ENCODE assay signal across 26 cellular contexts in genomic region chr13:31321457-31321856, GRCh38.
"Had no signal": no experiment of that assay in that cellular context is flagged by ENCODE, and none has a peak within 500 bp of the region (broad histone marks: within the 10 kb centered on the region; RNA-seq: fewer than 3 reads in every experiment).

No MANE protein-coding gene starts in this region.

- H3K9me3 ChIP-seq: esophagus muscularis mucosa, heart right ventricle, lower lobe of right lung, pancreas had no signal

- H3K9me3 Mint-ChIP-seq: activated T-cell treated with anti-CD3 and anti-CD28 coated beads, Interleukin-2, amount 50 U/mL, for 72 hours; central memory CD8-positive, alpha-beta T cell; dendritic cell treated with granulocyte-macrophage colony-stimulating factor and Interleukin-4, amounts not matched to agents 40 ng/mL and 50 ng/mL, for 4 days had no signal

- H3K27me3 Mint-ChIP-seq: activated CD4-positive, alpha-beta T cell treated with anti-CD3 and anti-CD28 coated beads for 36 hours; activated CD8-positive, alpha-beta memory T cell treated with anti-CD3 and anti-CD28 coated beads, Interleukin-2, amount 10 ng/mL, durations not matched to agents 7 days and 5 days; central memory CD8-positive, alpha-beta T cell; dendritic cell treated with granulocyte-macrophage colony-stimulating factor and Interleukin-4, amounts not matched to agents 40 ng/mL and 50 ng/mL, for 4 days had no signal

- H3K27ac Mint-ChIP-seq: activated CD4-positive, alpha-beta T cell treated with anti-CD3 and anti-CD28 coated beads for 36 hours; activated CD8-positive, alpha-beta memory T cell treated with anti-CD3 and anti-CD28 coated beads, Interleukin-2, amount 10 ng/mL, durations not matched to agents 7 days and 5 days; activated CD8-positive, alpha-beta T cell treated with anti-CD3 and anti-CD28 coated beads, Interleukin-2, amount 10 ng/mL, durations not matched to agents 7 days and 5 days; activated naive CD4-positive, alpha-beta T cell treated with anti-CD3 and anti-CD28 coated beads, Interleukin-2, amount 50 U/mL, for 72 hours; activated T-cell treated with anti-CD3 and anti-CD28 coated beads, Interleukin-2, amount 50 U/mL, for 72 hours; dendritic cell treated with granulocyte-macrophage colony-stimulating factor and Interleukin-4, amounts not matched to agents 40 ng/mL and 50 ng/mL, for 4 days; endodermal cell; T-helper 2 cell treated with Interferon-gamma antibody and Interleukin-4, amounts not matched to agents 5 μg/mL and 100 μg/mL, for 36 hours had no signal

- ATAC-seq: activated CD4-positive, alpha-beta T cell treated with anti-CD3 and anti-CD28 coated beads for 36 hours; activated CD8-positive, alpha-beta memory T cell treated with anti-CD3 and anti-CD28 coated beads, Interleukin-2, amount 10 ng/mL, durations not matched to agents 7 days and 5 days; activated CD8-positive, alpha-beta T cell treated with anti-CD3 and anti-CD28 coated beads, Interleukin-2, amount 10 ng/mL, durations not matched to agents 7 days and 5 days; activated naive CD4-positive, alpha-beta T cell treated with anti-CD3 and anti-CD28 coated beads, Interleukin-2, amount 50 U/mL, for 72 hours; activated T-cell treated with anti-CD3 and anti-CD28 coated beads, Interleukin-2, amount 50 U/mL, for 72 hours; foreskin keratinocyte; left lung; lower lobe of right lung; mucosa of descending colon had no signal

- H3K27me3 ChIP-seq: esophagus muscularis mucosa, foreskin keratinocyte, heart right ventricle, left lung, pancreas, tibial nerve had no signal

- H3K4me3 Mint-ChIP-seq: activated CD4-positive, alpha-beta T cell treated with anti-CD3 and anti-CD28 coated beads for 36 hours; activated CD8-positive, alpha-beta memory T cell treated with anti-CD3 and anti-CD28 coated beads, Interleukin-2, amount 10 ng/mL, durations not matched to agents 7 days and 5 days; activated CD8-positive, alpha-beta T cell treated with anti-CD3 and anti-CD28 coated beads, Interleukin-2, amount 10 ng/mL, durations not matched to agents 7 days and 5 days; activated T-cell treated with anti-CD3 and anti-CD28 coated beads, Interleukin-2, amount 50 U/mL, for 72 hours; central memory CD8-positive, alpha-beta T cell; dendritic cell treated with granulocyte-macrophage colony-stimulating factor and Interleukin-4, amounts not matched to agents 40 ng/mL and 50 ng/mL, for 4 days; endodermal cell; T-helper 2 cell treated with Interferon-gamma antibody and Interleukin-4, amounts not matched to agents 5 μg/mL and 100 μg/mL, for 36 hours had no signal

- H3K27ac ChIP-seq: esophagus muscularis mucosa, foreskin keratinocyte, heart right ventricle, left lung, lower lobe of right lung, pancreas, tibial nerve had no signal

- DNase-seq: activated CD4-positive, alpha-beta T cell treated with anti-CD3 and anti-CD28 coated beads for 36 hours; activated CD4-positive, CD25-positive, alpha-beta regulatory T cell; activated CD8-positive, alpha-beta memory T cell treated with anti-CD3 and anti-CD28 coated beads, Interleukin-2, amount 10 ng/mL, durations not matched to agents 7 days and 5 days; activated CD8-positive, alpha-beta T cell treated with anti-CD3 and anti-CD28 coated beads, Interleukin-2, amount 10 ng/mL, durations not matched to agents 7 days and 5 days; activated naive CD4-positive, alpha-beta T cell; activated T-cell treated with anti-CD3 and anti-CD28 coated beads for 4 hours; activated T-cell treated with anti-CD3 and anti-CD28 coated beads, Interleukin-2, amount 50 U/mL, for 72 hours; anterior cingulate cortex; endodermal cell; heart right ventricle; left lung; lower lobe of right lung; mesendoderm; mucosa of descending colon; nucleus accumbens; pancreas; stimulated activated CD4-positive, alpha-beta T cell treated with anti-CD3 and anti-CD28 coated beads, Interleukin-15, amount 100 ng/mL, for 24 hours; stimulated activated CD4-positive, alpha-beta T cell treated with anti-CD3 and anti-CD28 coated beads, Interleukin-2, amount 100 ng/mL, for 24 hours; stimulated activated naive CD4-positive, alpha-beta T cell treated with Interleukin-2 at 50 U/mL for 16 hours had no signal

- H3K4me1 Mint-ChIP-seq: activated CD4-positive, alpha-beta T cell treated with anti-CD3 and anti-CD28 coated beads for 36 hours; activated CD8-positive, alpha-beta memory T cell treated with anti-CD3 and anti-CD28 coated beads, Interleukin-2, amount 10 ng/mL, durations not matched to agents 7 days and 5 days; central memory CD8-positive, alpha-beta T cell; endodermal cell had no signal

- H3K4me1 ChIP-seq: esophagus muscularis mucosa, foreskin keratinocyte, left lung, lower lobe of right lung, pancreas, tibial nerve had no signal

- H3K36me3 ChIP-seq: lower lobe of right lung, pancreas had no signal

- H3K36me3 Mint-ChIP-seq: activated CD8-positive, alpha-beta memory T cell treated with anti-CD3 and anti-CD28 coated beads, Interleukin-2, amount 10 ng/mL, durations not matched to agents 7 days and 5 days had no signal

- H3K4me3 ChIP-seq: esophagus muscularis mucosa, heart right ventricle, left lung, lower lobe of right lung, mucosa of descending colon, pancreas, tibial nerve had no signal
